Comparison of ENCODE assay signal across 1 cellular context in genomic region chr11:1118755-1119275, GRCh38.
TF ChIP-seq lines count a peak whose summit lies in the region.

No MANE protein-coding gene starts in this region.

TF ChIP-seq in HepG2, 621 proteins besides CTCF, POLR2A, EP300 and RAD21:
- TF ChIP-seq BATF2 (CRISPR knock-in tag; IDR thresholded peaks at IDR 0.05) (no peak), ZKSCAN1 (IDR thresholded peaks at IDR 0.05; ENCODE audit: low read length) (no peak), ZNF557 (CRISPR knock-in tag; IDR thresholded peaks at IDR 0.05) (no peak), TBX2 (CRISPR knock-in tag; IDR thresholded peaks at IDR 0.05; ENCODE audit: borderline replicate concordance) (no peak), ATAD3A (CRISPR knock-in tag; IDR thresholded peaks at IDR 0.05) (no peak), ZNF18 (CRISPR knock-in tag; IDR thresholded peaks at IDR 0.05; ENCODE audit: insufficient replicate concordance) (no peak), ZNF296 (CRISPR knock-in tag; conservative IDR thresholded peaks at IDR 0.05) (no peak), MAZ (IDR thresholded peaks at IDR 0.05; ENCODE audit: borderline replicate concordance, low read depth, low read length) (no peak), MAZ (CRISPR knock-in tag; IDR thresholded peaks at IDR 0.05; ENCODE audit: low read depth) (no peak), NR1H2 (CRISPR knock-in tag; IDR thresholded peaks at IDR 0.05; ENCODE audit: borderline replicate concordance, low read depth) (no peak), ZNF766 (CRISPR knock-in tag; IDR thresholded peaks at IDR 0.05; ENCODE audit: borderline replicate concordance) (no peak), THAP9 (CRISPR knock-in tag; IDR thresholded peaks at IDR 0.05; ENCODE audit: borderline replicate concordance) (no peak), SNAPC2 (CRISPR knock-in tag; IDR thresholded peaks at IDR 0.05) (no peak), HES4 (CRISPR knock-in tag; IDR thresholded peaks at IDR 0.05; ENCODE audit: borderline replicate concordance) (no peak), FOXP4 (CRISPR knock-in tag; IDR thresholded peaks at IDR 0.05) (no peak), ATF1 (CRISPR knock-in tag; IDR thresholded peaks at IDR 0.05) (no peak)
